8 cellular contexts compared by ENCODE assay signal in genomic region chr4:76950846-76951321, GRCh38. TPM values are rescaled to one million over a fixed set of nuclear protein-coding genes. Genes with fewer than 3 reads are reported as not detected.
A peak's percentile ranks its signal among the peaks of the same experiment; 100 is the strongest.
DNase-seq lines count a peak whose midpoint lies in the region; ATAC-seq, FAIRE-seq and TF ChIP-seq lines count a peak whose summit lies in the region.

No MANE protein-coding gene starts in this region.

- H3K4me1 ChIP-seq in mammary epithelial cell (ENCODE audit: insufficient read depth, low read length): peaks cover 19% of the 10 kb centered on the region

- intact Hi-C loops in mammary epithelial cell (cut with micrococcal nuclease): loop anchor here (1.0 to 2.0 kb wide), 4 partner anchors 34 to 252 kb away; no protein-coding TSS in a partner anchor

- WGBS in mammary epithelial cell (ENCODE audit: low coverage, missing lambda C conversion rate): 4% methylated on average over 18 of the region's 25 CpGs

- no peak for TF ChIP-seq CTCF in AG04449 (IDR thresholded peaks at IDR 0.05; ENCODE audit: insufficient read depth, low read length, missing control alignments)
- TF ChIP-seq CTCF in GM12865 (IDR thresholded peaks at IDR 0.05; ENCODE audit: insufficient read depth, low read depth, low read length, missing control alignments): no peak
- TF ChIP-seq CTCF in mammary epithelial cell (conservative IDR thresholded peaks at IDR 0.05 in 1 of 2, IDR thresholded peaks at IDR 0.05 in 1 of 2; ENCODE audit: extremely low read depth in 1 of 2, insufficient read depth in 1 of 2, low read depth in 1 of 2, low read length in 2 of 2): no peak
- no peak for TF ChIP-seq CTCF in D721Med (IDR thresholded peaks at IDR 0.05; ENCODE audit: insufficient read depth, missing control alignments)

- H3K79me2 ChIP-seq in mammary epithelial cell (ENCODE audit: insufficient read depth, low read length): peaks cover 88% of the 10 kb centered on the region

- POLR2A ChIA-PET in AG04449 (lab: Yijun Ruan, JAX): interaction anchor here (0.6 to 3.3 kb wide), 10 partner anchors 36 to 381 kb away, joined by 3 to 16 read pairs (median 4); partner anchors contain the start of gene CCNI

- CTCF ChIA-PET in AG04449 (lab: Yijun Ruan, JAX): interaction anchor here (0.8 to 1.3 kb wide), 3 partner anchors 17 to 201 kb away, joined by 3 to 4 read pairs (median 3); no protein-coding TSS in a partner anchor
- CTCF ChIA-PET in mammary epithelial cell (lab: Charles Lee; ENCODE audit: low non-redundant PET): no interaction called here

- H3K9me3 ChIP-seq in mammary epithelial cell (replicated peaks; ENCODE audit: insufficient read depth, low read length): no peaks in the 10 kb centered on the region

- in situ Hi-C loops in mammary epithelial cell (cut with MboI; ENCODE audit: low sequenced_read_pairs in 2 of 2): no loop called here

- dilution Hi-C loops in mammary epithelial cell (cut with HindIII; ENCODE audit: low sequenced_read_pairs): no loop called here

- H3K4me2 ChIP-seq in mammary epithelial cell (ENCODE audit: insufficient read depth, low read depth, low read length): peak overlapping the region; percentile 82

- H3K9ac ChIP-seq in mammary epithelial cell (ENCODE audit: insufficient read depth, low read length): peak overlapping the region; percentile 86

- H2AFZ ChIP-seq in mammary epithelial cell (ENCODE audit: low read depth, low read length): peak overlapping the region; percentile 75

- H3K36me3 ChIP-seq in mammary epithelial cell (ENCODE audit: insufficient read depth, low read length): no peaks in the 10 kb centered on the region

- no peak for FAIRE-seq in D721Med (lab: Jason Lieb, UNC)

- DNase-seq in AG04449 (ENCODE audit: low read depth, low spot score) (no peak), GM12865 (ENCODE audit: low read depth) (peak; percentile 49), OCI-M1 (lab: John Stamatoyannopoulos, UW) (peak; percentile 66), mammary epithelial cell (peak; percentile 71), kidney tubule cell (ENCODE audit: low spot score) (peak; percentile 52), D721Med (ENCODE audit: insufficient read length, low spot score) (no peak)
- peak; percentile 32 for DNase-seq in stimulated activated naive CD8-positive, alpha-beta T cell treated with anti-CD3 and anti-CD28 coated beads, Interleukin-15, Interleukin-2, amounts not matched to agents 100 U/mL and 50 U/mL, for 24 hours

- no TSS peak for BruUV-seq in mammary epithelial cell (replicated peaks; lab: Mats Ljungman, UMichigan)

- H3K27ac ChIP-seq in mammary epithelial cell (ENCODE audit: insufficient read depth, low read depth, low read length): peak overlapping the region; percentile 80

- no peaks in the 10 kb centered on the region for H3K27me3 ChIP-seq in mammary epithelial cell (ENCODE audit: insufficient read depth, low read length)

- no peaks in the 10 kb centered on the region for H4K20me1 ChIP-seq in mammary epithelial cell (ENCODE audit: insufficient read depth, low read length)

- ATAC-seq in stimulated activated naive CD8-positive, alpha-beta T cell treated with anti-CD3 and anti-CD28 coated beads, Interleukin-15, Interleukin-2, amounts not matched to agents 100 U/mL and 50 U/mL, for 24 hours: no peak
- ATAC-seq in GM21825 (IDR thresholded peaks at IDR 0.05; ENCODE audit: unreplicated experiment): no peak

- H3K4me3 ChIP-seq in AG04449 (ENCODE audit: low read depth, low read length): peak overlapping the region; percentile 91
- H3K4me3 ChIP-seq in GM12865 (ENCODE audit: low read depth, low read length): peak overlapping the region; percentile 85
- H3K4me3 ChIP-seq in mammary epithelial cell (replicated peaks in 1 of 3; ENCODE audit: insufficient read depth in 1 of 3, low read depth in 2 of 3, low read length in 3 of 3): peak overlapping the region; percentile 61 to 80 (median 70)

RNA-seq across cellular contexts. Expression of gene SEPTIN11, which starts 1.3 kb away (rescaled TPM):
- 100 to 1,000 TPM; 156 to 188 TPM for total RNA-seq in mammary epithelial cell
- polyA plus RNA-seq in mammary epithelial cell: 102 TPM
- 154 TPM for polyA minus RNA-seq in mammary epithelial cell

RNA-seq across cellular contexts. Expression of gene SOWAHB, which starts 52.9 kb away (rescaled TPM):
- total RNA-seq in mammary epithelial cell: 1 to 10 TPM; 2.9 to 8.3 TPM
- 0.33 TPM for polyA plus RNA-seq in mammary epithelial cell
- polyA minus RNA-seq in mammary epithelial cell: 0.47 TPM

Comparison
In these comparisons a context has a peak if more than half of its experiments do, and no peak if none do; other contexts are left out.
1. DNase-seq: peak in GM12865 (single experiment), OCI-M1 (single experiment), mammary epithelial cell (single experiment), kidney tubule cell (single experiment) and stimulated activated naive CD8-positive, alpha-beta T cell treated with anti-CD3 and anti-CD28 coated beads, Interleukin-15, Interleukin-2, amounts not matched to agents 100 U/mL and 50 U/mL, for 24 hours (single experiment); none in AG04449 (single experiment) and D721Med (single experiment).
2. Peak in every context shown above with its lines, with median percentiles within 50 percentile points of each other: H3K4me3 ChIP-seq.